ENCODE assay signal across 20 cellular contexts in genomic region chr22:25763239-25763777, GRCh38. TPM values are rescaled to one million over a fixed set of nuclear protein-coding genes. Genes with fewer than 3 reads are reported as not detected.
"Had no signal": no experiment of that assay in that cellular context is flagged by ENCODE, and none has a peak within 500 bp of the region (broad histone marks: within the 10 kb centered on the region; RNA-seq: fewer than 3 reads in every experiment).

No MANE protein-coding gene starts in this region.

- H3K4me3 Mint-ChIP-seq: activated CD4-positive, alpha-beta T cell treated with anti-CD3 and anti-CD28 coated beads, Interleukin-2, amount 10 ng/mL, durations not matched to agents 24 days and 14 days; brain; naive thymus-derived CD8-positive, alpha-beta T cell; type B pancreatic cell had no signal

- H3K4me1 ChIP-seq: esophagus squamous epithelium had no signal

- H3K27ac ChIP-seq: esophagus squamous epithelium, WERI-Rb-1 had no signal

- H3K27ac Mint-ChIP-seq: activated CD4-positive, alpha-beta T cell treated with anti-CD3 and anti-CD28 coated beads, Interleukin-2, amount 10 ng/mL, durations not matched to agents 24 days and 14 days; activated T-helper 2 cell treated with anti-CD3 and anti-CD28 coated beads, Interferon-gamma antibody, Interleukin-2, Interleukin-4, amounts not matched to agents 10 μg/mL and 5 μg/mL and 100 μg/mL, durations not matched to agents 14 hours and 24 hours and 36 hours; brain; type B pancreatic cell had no signal

- FAIRE-seq: endometrium had no signal

- H3K4me1 Mint-ChIP-seq: brain had no signal

- H3K4me2 ChIP-seq: hepatocyte had no signal

- H3K27me3 Mint-ChIP-seq: activated CD4-positive, alpha-beta T cell treated with anti-CD3 and anti-CD28 coated beads, Interleukin-2, amount 10 ng/mL, durations not matched to agents 24 days and 14 days had no signal

- H3K36me3 ChIP-seq: esophagus squamous epithelium, WERI-Rb-1 had no signal

- DNase-seq: activated CD4-positive, alpha-beta T cell treated with anti-CD3 and anti-CD28 coated beads, Interleukin-2, amount 10 ng/mL, durations not matched to agents 24 days and 14 days; activated CD8-positive, alpha-beta memory T cell treated with anti-CD3 and anti-CD28 coated beads for 24 hours; activated naive CD4-positive, alpha-beta T cell treated with anti-CD3 and anti-CD28 coated beads, Interleukin-2, amount 50 U/mL, for 16 hours; amniotic stem cell; esophagus squamous epithelium; foreskin melanocyte; naive thymus-derived CD8-positive, alpha-beta T cell; stimulated activated CD4-positive, alpha-beta T cell treated with anti-CD3 and anti-CD28 coated beads, Interleukin-12 subunit alpha, Interleukin-12 subunit beta, amount 100 ng/mL, for 4 hours; stimulated activated naive CD4-positive, alpha-beta T cell; substantia nigra; T-helper 1 cell; WERI-Rb-1 had no signal

- H3K79me2 ChIP-seq: hepatocyte had no signal

- ATAC-seq: naive thymus-derived CD8-positive, alpha-beta T cell; sciatic nerve had no signal

- H3K4me3 ChIP-seq: esophagus squamous epithelium, hepatocyte, lung had no signal

- H2AFZ ChIP-seq: hepatocyte had no signal

- H3K27me3 ChIP-seq: hepatocyte had no signal

- H3K36me3 Mint-ChIP-seq: type B pancreatic cell had no signal

RNA-seq across cellular contexts. Expression of gene MYO18B, which starts 21.3 kb away (rescaled TPM):
- total RNA-seq: kidney epithelial cell, sciatic nerve had no signal
